In genomic region chr10:13970967-13971353, GRCh38 we compare ENCODE assay signal across 14 cellular contexts.
DNase-seq lines count a peak whose midpoint lies in the region; ATAC-seq and TF ChIP-seq lines count a peak whose summit lies in the region.
"Had no signal": no experiment of that assay in that cellular context is flagged by ENCODE, and none has a peak within 500 bp of the region (broad histone marks: within the 10 kb centered on the region; RNA-seq: fewer than 3 reads in every experiment).

No MANE protein-coding gene starts in this region.

- no peak for ATAC-seq in heart left ventricle
- ATAC-seq in psoas muscle: no peak
- no peak for ATAC-seq in PC-3
- ATAC-seq: CD8-positive, alpha-beta T cell had no signal

- peak overlapping the region; percentile 57 for H4K91ac ChIP-seq in mesenchymal stem cell (ENCODE audit: low read length)

- H3K4me2 ChIP-seq in mesenchymal stem cell (ENCODE audit: low read length, poor library complexity, severe bottlenecking) (no peak overlapping the region), PC-3 (ENCODE audit: low read length) (no peak overlapping the region)
- H3K4me2 ChIP-seq: BLaER1, KMS-11 had no signal

- H3K4me3 ChIP-seq in left ventricle myocardium inferior (peak overlapping the region; percentile 14), heart left ventricle (peak overlapping the region in 3 of 12 donors; percentile 12 to 17 (median 13)), mesenchymal stem cell (ENCODE audit: insufficient read depth in 1 of 2, low read depth in 1 of 2, low read length in 2 of 2) (no peak overlapping the region), psoas muscle (peak overlapping the region; percentile 30), PC-3 (ENCODE audit: low read length) (no peak overlapping the region)
- H3K4me3 ChIP-seq: BLaER1 had no signal

- H2BK120ac ChIP-seq in mesenchymal stem cell (ENCODE audit: low read depth, low read length): no peak overlapping the region

- no peaks in the 10 kb centered on the region for H3K9me2 ChIP-seq in PC-3 (replicated peaks; ENCODE audit: low read length)

- no peaks in the 10 kb centered on the region for H3K79me2 ChIP-seq in PC-3 (ENCODE audit: low read length)

- H3K18ac ChIP-seq in mesenchymal stem cell (ENCODE audit: low read depth in 1 of 2, low read length in 2 of 2): peak overlapping the region in 1 of 2 experiments; percentile 74

- no peak overlapping the region for H4K8ac ChIP-seq in mesenchymal stem cell (ENCODE audit: low read length)

- no peak for TF ChIP-seq POLR2A in heart left ventricle (IDR thresholded peaks at IDR 0.05)

- no peak overlapping the region for H3K23ac ChIP-seq in mesenchymal stem cell (ENCODE audit: low read length in 2 of 2)

- TF ChIP-seq CTCF in left ventricle myocardium inferior (IDR thresholded peaks at IDR 0.05; ENCODE audit: borderline replicate concordance): no peak
- no peak for TF ChIP-seq CTCF in heart left ventricle (IDR thresholded peaks at IDR 0.05)
- no peak for TF ChIP-seq CTCF in psoas muscle (IDR thresholded peaks at IDR 0.05)
- TF ChIP-seq CTCF in PC-3 (conservative IDR thresholded peaks at IDR 0.05; ENCODE audit: low read depth, low read length): no peak

- peak overlapping the region; percentile 28 to 52 for H2BK12ac ChIP-seq in mesenchymal stem cell (ENCODE audit: low read length in 2 of 2)

- H3K36me3 ChIP-seq in left ventricle myocardium inferior: no peaks in the 10 kb centered on the region
- H3K36me3 ChIP-seq in heart left ventricle: no peaks in the 10 kb centered on the region
- peaks cover 0 to 6% of the 10 kb centered on the region in 2 experiments for H3K36me3 ChIP-seq in mesenchymal stem cell (ENCODE audit: control insufficient read depth in 1 of 2, insufficient read depth in 2 of 2, low read depth in 1 of 2, low read length in 2 of 2)
- no peaks in the 10 kb centered on the region for H3K36me3 ChIP-seq in psoas muscle (ENCODE audit: insufficient read depth in 1 of 2, low read depth in 1 of 2)
- no peaks in the 10 kb centered on the region for H3K36me3 ChIP-seq in PC-3 (ENCODE audit: low read depth, low read length)
- H3K36me3 ChIP-seq: BLaER1 had no signal

- DNase-seq in left ventricle myocardium inferior (no peak), heart left ventricle (no peak), mesenchymal stem cell (no peak), psoas muscle (no peak), kidney glomerular epithelial cell (lab: John Stamatoyannopoulos, UW) (no peak), PC-3 (no peak), NCI-H1417 treated with DMSO at 0.1 percent for 48 hours (lab: John Stamatoyannopoulos, UW) (no peak)
- DNase-seq: CD8-positive, alpha-beta T cell; NCI-H1436 treated with DMSO at 0.1 percent for 48 hours; NCI-H2029 treated with DMSO at 0.1 percent for 48 hours; NCI-H510A; NCI-H774 had no signal

- H3K4ac ChIP-seq in mesenchymal stem cell (ENCODE audit: low read depth in 1 of 2, low read length in 2 of 2): no peak overlapping the region

- H2AFZ ChIP-seq in mesenchymal stem cell (ENCODE audit: low read depth, low read length) (no peak overlapping the region), PC-3 (ENCODE audit: low read length) (no peak overlapping the region)

- intact Hi-C loops in left ventricle myocardium inferior (cut with micrococcal nuclease): no loop called here
- intact Hi-C loops in heart left ventricle (cut with DNase I): loop anchor here in 1 of 10 donors (10.0 kb wide), 1 partner anchor 176 kb away; no protein-coding TSS in a partner anchor
- intact Hi-C loops in psoas muscle (cut with DNase I): no loop called here
- intact Hi-C loops in PC-3 (cut with micrococcal nuclease): no loop called here

- peaks cover 2% of the 10 kb centered on the region for H3K79me1 ChIP-seq in mesenchymal stem cell (replicated peaks; ENCODE audit: low read length, poor library complexity, severe bottlenecking)

- peak overlapping the region in 1 of 2 experiments; percentile 84 for H3K14ac ChIP-seq in mesenchymal stem cell (ENCODE audit: low read length in 2 of 2)

- H3K27me3 ChIP-seq in left ventricle myocardium inferior (ENCODE audit: low read depth) (peaks cover under 1% of the 10 kb centered on the region), heart left ventricle (no peaks in the 10 kb centered on the region), mesenchymal stem cell (ENCODE audit: control insufficient read depth in 1 of 2, insufficient read depth in 1 of 2, low read length in 2 of 2) (no peaks in the 10 kb centered on the region), psoas muscle (ENCODE audit: insufficient read depth in 3 of 3, low read length in 2 of 3) (peaks cover 0 to 7% (median 0%) of the 10 kb centered on the region in 3 donors), PC-3 (ENCODE audit: low read length) (no peaks in the 10 kb centered on the region)
- H3K27me3 ChIP-seq: BLaER1 had no signal

- no peaks in the 10 kb centered on the region for H3F3A ChIP-seq in PC-3 (ENCODE audit: low read length, unreplicated experiment)

- CTCF ChIA-PET in PC-3 (lab: Charles Lee): no interaction called here

- H2BK5ac ChIP-seq in mesenchymal stem cell (ENCODE audit: low read depth, low read length, poor library complexity, severe bottlenecking): no peak overlapping the region

- WGBS in heart left ventricle, 4 donors: 95 to 96% (median 95%) methylated on average over 12 of the region's 12 CpGs
- WGBS in mesenchymal stem cell: 97% methylated on average over 12 of the region's 12 CpGs
- WGBS in psoas muscle, 3 donors: 81 to 87% (median 87%) methylated on average over 12 of the region's 12 CpGs

- H3K4me1 ChIP-seq in left ventricle myocardium inferior: peaks cover 38% of the 10 kb centered on the region
- peaks cover 0 to 13% (median 0%) of the 10 kb centered on the region in 12 donors for H3K4me1 ChIP-seq in heart left ventricle
- H3K4me1 ChIP-seq in mesenchymal stem cell (ENCODE audit: control insufficient read depth, insufficient read depth, low read depth, low read length): peaks cover 15% of the 10 kb centered on the region
- no peaks in the 10 kb centered on the region for H3K4me1 ChIP-seq in psoas muscle
- H3K4me1 ChIP-seq in PC-3 (ENCODE audit: insufficient read depth, low read length): no peaks in the 10 kb centered on the region

- POLR2A ChIA-PET in PC-3 (lab: Charles Lee; ENCODE audit: unreplicated experiment): no interaction called here

- H3K27ac ChIP-seq in left ventricle myocardium inferior (replicated peaks) (no peak overlapping the region), heart left ventricle (no peak overlapping the region), mesenchymal stem cell (ENCODE audit: low read length, poor library complexity, severe bottlenecking) (no peak overlapping the region), psoas muscle (no peak overlapping the region), PC-3 (ENCODE audit: low read length) (no peak overlapping the region)
- H3K27ac ChIP-seq: BLaER1, KMS-11 had no signal

- BruUV-seq in PC-3 (replicated peaks; lab: Mats Ljungman, UMichigan): no TSS peak

- H2BK15ac ChIP-seq in mesenchymal stem cell (ENCODE audit: low read depth, poor library complexity, severe bottlenecking): no peak overlapping the region

- H3K9ac ChIP-seq in mesenchymal stem cell (ENCODE audit: low read length) (no peak overlapping the region), PC-3 (ENCODE audit: low read length) (no peak overlapping the region)
- H3K9ac ChIP-seq: BLaER1, KMS-11 had no signal

- H2AK5ac ChIP-seq in mesenchymal stem cell (ENCODE audit: low read length, severe bottlenecking): no peak overlapping the region

- H3K9me3 ChIP-seq in left ventricle myocardium inferior (replicated peaks) (no peaks in the 10 kb centered on the region), heart left ventricle (no peaks in the 10 kb centered on the region), mesenchymal stem cell (ENCODE audit: control insufficient read depth, low read length) (no peaks in the 10 kb centered on the region), psoas muscle (no peaks in the 10 kb centered on the region), PC-3 (ENCODE audit: low read length) (no peaks in the 10 kb centered on the region)
- H3K9me3 ChIP-seq: BLaER1 had no signal

- H4K20me1 ChIP-seq in PC-3 (ENCODE audit: low read length): no peaks in the 10 kb centered on the region
- H4K20me1 ChIP-seq: BLaER1 had no signal

Comparison
In these comparisons a context has a peak if more than half of its experiments do, and no peak if none do; other contexts are left out.
1. H3K4me3 ChIP-seq: peak in left ventricle myocardium inferior (single experiment) and psoas muscle (single experiment); none in mesenchymal stem cell (0 of 2) and PC-3 (single experiment).